Comparison of ENCODE assay signal across 1 cellular context in genomic region chr5:137888489-137888874, GRCh38.
TF ChIP-seq lines count a peak whose summit lies in the region.

No MANE protein-coding gene starts in this region.

TF ChIP-seq in H1, 55 proteins besides CTCF, POLR2A, EP300 and RAD21:
- TF ChIP-seq TAF1 (IDR thresholded peaks at IDR 0.05; ENCODE audit: low read depth, low read length) (no peak), BACH1 (IDR thresholded peaks at IDR 0.05; ENCODE audit: low read length) (no peak), CBX8 (IDR thresholded peaks at IDR 0.05; ENCODE audit: borderline replicate concordance, low read depth, low read length) (no peak), SAP30 (IDR thresholded peaks at IDR 0.05; ENCODE audit: insufficient read depth, insufficient replicate concordance, low read length) (no peak), HDAC2 (IDR thresholded peaks at IDR 0.05; ENCODE audit: borderline replicate concordance in 1 of 2, low read depth in 2 of 2, low read length in 2 of 2) (no peak), SIN3A (conservative IDR thresholded peaks at IDR 0.05 in 1 of 2, IDR thresholded peaks at IDR 0.05 in 1 of 2; ENCODE audit: low read depth in 1 of 2, low read length in 2 of 2) (no peak), CREB1 (IDR thresholded peaks at IDR 0.05) (no peak), BRCA1 (IDR thresholded peaks at IDR 0.05; ENCODE audit: low read depth, low read length) (no peak), CTBP2 (IDR thresholded peaks at IDR 0.05; ENCODE audit: borderline replicate concordance, insufficient read depth, insufficient read length, low read length) (no peak), SIRT6 (IDR thresholded peaks at IDR 0.05; ENCODE audit: low read length) (no peak), SIX5 (IDR thresholded peaks at IDR 0.05; ENCODE audit: low read depth, low read length) (no peak), CHD1 (IDR thresholded peaks at IDR 0.05; ENCODE audit: low read depth, low read length) (no peak), MAFK (IDR thresholded peaks at IDR 0.05; ENCODE audit: low read depth, low read length) (no peak), ZNF274 (IDR thresholded peaks at IDR 0.05; ENCODE audit: borderline replicate concordance, extremely low read depth, low read length) (no peak), SRF (IDR thresholded peaks at IDR 0.05; ENCODE audit: low read depth, low read length) (no peak), TCF12 (IDR thresholded peaks at IDR 0.05; ENCODE audit: low read depth, low read length) (no peak), NANOG (IDR thresholded peaks at IDR 0.05; ENCODE audit: insufficient read depth, low read depth, low read length, poor library complexity, severe bottlenecking) (no peak)
